15 cellular contexts compared by ENCODE assay signal in genomic region chr16:89102777-89103073, GRCh38.
"Had no signal": no experiment of that assay in that cellular context is flagged by ENCODE, and none has a peak within 500 bp of the region (broad histone marks: within the 10 kb centered on the region; RNA-seq: fewer than 3 reads in every experiment).

No MANE protein-coding gene starts in this region.

- H3K27ac Mint-ChIP-seq: activated naive CD8-positive, alpha-beta T cell treated with anti-CD3 and anti-CD28 coated beads, Interleukin-2, amount 50 U/mL, for 24 hours had no signal

- H3K9me3 ChIP-seq: ascending aorta, heart left ventricle had no signal

- DNase-seq: activated CD4-positive, CD25-positive, alpha-beta regulatory T cell treated with anti-CD3 and anti-CD28 coated beads, Interleukin-2, amount 50 U/mL, for 72 hours; activated effector memory CD4-positive, alpha-beta T cell treated with anti-CD3 and anti-CD28 coated beads, Interleukin-2, amount 50 U/mL, for 16 hours; activated naive CD8-positive, alpha-beta T cell treated with anti-CD3 and anti-CD28 coated beads, Interleukin-2, amount 50 U/mL, for 24 hours; activated T-cell treated with anti-CD3 and anti-CD28 coated beads, Interleukin-2, amount 50 U/mL, for 1 hour; foreskin keratinocyte; naive B cell; stimulated activated naive CD8-positive, alpha-beta T cell treated with anti-CD3 and anti-CD28 coated beads, Interleukin-15, Interleukin-2, amounts not matched to agents 100 U/mL and 50 U/mL, for 24 hours; T-helper 9 cell had no signal

- H3K4me1 ChIP-seq: ascending aorta, foreskin keratinocyte had no signal

- H3K4me3 ChIP-seq: ascending aorta, heart left ventricle had no signal

- H3K9me3 Mint-ChIP-seq: activated naive CD8-positive, alpha-beta T cell treated with anti-CD3 and anti-CD28 coated beads, Interleukin-2, amount 50 U/mL, for 24 hours; naive B cell had no signal

- H3K27me3 ChIP-seq: ascending aorta, foreskin keratinocyte, heart left ventricle had no signal

- H3K27ac ChIP-seq: ascending aorta, foreskin keratinocyte, heart left ventricle had no signal

- ATAC-seq: activated naive CD8-positive, alpha-beta T cell treated with anti-CD3 and anti-CD28 coated beads, Interleukin-2, amount 50 U/mL, for 24 hours; foreskin keratinocyte; heart left ventricle; sciatic nerve; stimulated activated naive CD8-positive, alpha-beta T cell treated with anti-CD3 and anti-CD28 coated beads, Interleukin-15, Interleukin-2, amounts not matched to agents 100 U/mL and 50 U/mL, for 24 hours had no signal

- FAIRE-seq: bronchial epithelial cell, endothelial cell of umbilical vein, keratinocyte, urothelium cell line had no signal
